ENCODE assay signal across 8 cellular contexts in the genomic region with DNA sequence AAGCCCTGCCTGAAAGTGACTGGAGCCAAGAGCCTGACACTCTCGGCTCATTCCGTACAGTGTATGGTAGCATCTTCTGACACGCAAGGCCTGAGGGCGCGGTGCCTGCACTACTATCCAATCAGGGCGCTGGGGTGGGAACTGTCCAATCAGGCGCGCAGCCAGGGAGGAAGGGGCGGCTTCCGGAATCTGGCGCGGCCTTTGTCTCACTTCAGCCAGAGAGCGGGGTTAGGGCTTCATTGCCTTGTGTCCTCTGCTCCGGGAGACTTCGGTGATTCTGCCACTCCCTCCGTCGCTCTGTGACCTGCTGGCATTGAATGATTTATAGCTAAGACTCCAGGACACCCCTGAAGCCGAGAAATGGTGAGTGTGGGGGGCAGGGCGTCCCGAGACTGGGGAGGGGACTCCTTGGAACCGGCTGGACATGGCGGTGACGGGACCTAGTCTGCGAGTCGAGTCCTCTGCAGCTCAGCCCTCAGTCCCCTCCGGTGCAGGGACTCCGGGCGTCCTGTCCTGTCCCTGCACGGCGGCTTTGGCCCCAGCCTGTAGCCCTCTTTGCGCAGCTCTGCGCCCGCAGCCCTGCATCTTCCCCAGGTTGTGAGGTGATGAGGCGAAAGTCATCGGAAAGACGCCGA.
DNase-seq lines count a peak whose midpoint lies in the region; ATAC-seq, FAIRE-seq and TF ChIP-seq lines count a peak whose summit lies in the region.
"Not testable (repeated sequence)": the region's sequence is repeated elsewhere in the genome, so short reads cannot be mapped to it uniquely, and the experiment has no call there.

No MANE protein-coding gene starts in this region.

- peak; percentile 93 for DNase-seq in BE2C
- peak; percentile 32 for DNase-seq in GM19239 (ENCODE audit: insufficient read length, low spot score)
- peak; percentile 68 for DNase-seq in NCI-H510A treated with DMSO at 0.1 percent for 48 hours (lab: John Stamatoyannopoulos, UW)
- peak; percentile 92 for DNase-seq in activated CD4-positive, alpha-beta T cell treated with anti-CD3 and anti-CD28 coated beads for 48 hours
- DNase-seq in coronary artery (ENCODE audit: low spot score), result peak; percentile 87
- DNase-seq in kidney tubule cell (ENCODE audit: low spot score), result peak; percentile 89
- peak; percentile 51 to 81 (median 70) for DNase-seq in stimulated activated CD4-positive, alpha-beta T cell treated with anti-CD3 and anti-CD28 coated beads, Interleukin-1b, Interleukin-23, amount 100 ng/mL, for 24 hours (ENCODE audit: low read depth in 4 of 4, low spot score in 1 of 4)

- H3K4me3 ChIP-seq in BE2C (ENCODE audit: low read depth, low read length) (peak overlapping the region; percentile 73), coronary artery (peak overlapping the region; percentile 86)

- H3K4me1 ChIP-seq in BE2C, result not testable (repeated sequence)

- H3K9me3 ChIP-seq in BE2C, result not testable (repeated sequence)

- TF ChIP-seq CTCF in BE2C (IDR thresholded peaks at IDR 0.05; ENCODE audit: low read depth, low read length); coronary artery (IDR thresholded peaks at IDR 0.05): not testable (repeated sequence)

- peak; percentile 93 for FAIRE-seq in GM19239 (lab: Jason Lieb, UNC)

- ATAC-seq in HG03432 (IDR thresholded peaks at IDR 0.05; ENCODE audit: unreplicated experiment), result peak; percentile 100

- H3K27ac ChIP-seq in coronary artery, result peak overlapping the region; percentile 32 to 63

- H3K36me3 ChIP-seq in BE2C, result not testable (repeated sequence)

- not testable (repeated sequence) for H3K27me3 ChIP-seq in BE2C

Comparison
In these comparisons a context has a peak if more than half of its experiments do, and no peak if none do; other contexts are left out.
1. Peak in every context shown above with its lines: DNase-seq, ATAC-seq, H3K4me3 ChIP-seq and H3K27ac ChIP-seq.
2. DNase-seq: peak in every context shown above with its lines; median percentile 93 in BE2C; 92 in activated CD4-positive, alpha-beta T cell treated with anti-CD3 and anti-CD28 coated beads for 48 hours; 89 in kidney tubule cell; 87 in coronary artery; 70 in stimulated activated CD4-positive, alpha-beta T cell treated with anti-CD3 and anti-CD28 coated beads, Interleukin-1b, Interleukin-23, amount 100 ng/mL, for 24 hours; 68 in NCI-H510A treated with DMSO at 0.1 percent for 48 hours; 32 in GM19239.